ENCODE assay signal across 8 cellular contexts in the genomic region with DNA sequence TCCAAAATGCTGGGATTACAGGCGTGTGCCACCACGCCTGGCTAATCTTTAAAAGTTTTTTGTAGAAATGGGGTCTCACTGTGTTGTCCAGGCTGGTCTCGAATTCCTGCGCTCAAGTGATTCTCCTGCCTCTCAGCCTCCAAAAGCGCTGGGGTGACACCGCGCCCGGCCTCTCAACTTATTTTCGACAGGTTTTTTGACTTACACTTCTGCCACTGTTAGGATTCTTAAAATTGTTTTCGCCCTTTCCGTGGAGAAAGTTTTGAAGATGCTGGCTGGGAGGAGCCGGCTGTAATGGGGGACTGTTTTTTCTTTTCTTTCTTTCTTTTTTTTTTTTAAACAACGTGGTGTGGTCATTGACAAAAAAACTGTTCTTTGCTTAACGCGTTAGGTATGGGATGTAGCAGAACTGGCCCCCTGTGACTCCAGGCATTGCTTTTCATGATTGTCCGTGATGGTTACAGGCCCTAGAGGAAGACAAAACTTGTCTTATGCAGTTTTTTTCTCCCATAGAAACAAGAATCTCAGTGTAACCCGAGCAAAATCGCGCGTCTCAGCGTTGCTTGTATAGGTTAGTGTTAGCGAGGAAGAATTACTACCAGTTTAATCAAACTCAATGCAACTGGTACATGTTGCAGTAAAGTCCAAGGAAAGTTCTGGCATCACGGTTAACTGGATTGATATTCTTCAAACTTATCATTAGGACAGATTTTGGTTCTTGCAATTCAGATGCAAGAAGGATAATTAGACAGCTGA. TPM values are rescaled to one million over a fixed set of nuclear protein-coding genes. Genes with fewer than 3 reads are reported as not detected.
DNase-seq lines count a peak whose midpoint lies in the region; ATAC-seq, FAIRE-seq and TF ChIP-seq lines count a peak whose summit lies in the region.

No MANE protein-coding gene starts in this region.

- H3K27ac Mint-ChIP-seq in stimulated activated naive CD8-positive, alpha-beta T cell treated with anti-CD3 and anti-CD28 coated beads, Interleukin-15, amount 100 ng/mL, for 72 hours = peak overlapping the region; percentile 94 to 97

- H2AFZ ChIP-seq in keratinocyte (ENCODE audit: control insufficient read depth, low read length) = no peak overlapping the region

- H4K20me1 ChIP-seq in keratinocyte (ENCODE audit: control insufficient read depth, extremely low read depth, insufficient read depth, low read length) = peaks cover 30% of the 10 kb centered on the region

- H3K36me3 ChIP-seq in keratinocyte (ENCODE audit: control insufficient read depth in 2 of 2, extremely low read depth in 1 of 2, insufficient read depth in 2 of 2, low read length in 2 of 2) = peaks cover 4 to 13% of the 10 kb centered on the region in 2 experiments

- H3K4me3 ChIP-seq in keratinocyte (ENCODE audit: control insufficient read depth in 2 of 3, extremely low read depth in 1 of 3, insufficient read depth in 2 of 3, low read depth in 1 of 3, low read length in 3 of 3) = peak overlapping the region; percentile 62 to 92 (median 66)

- FAIRE-seq in keratinocyte (lab: Jason Lieb, UNC) = no peak

- no peaks in the 10 kb centered on the region for H3K9me3 ChIP-seq in keratinocyte (ENCODE audit: control insufficient read depth, low read depth, low read length)

- H3K27ac ChIP-seq in keratinocyte (ENCODE audit: control insufficient read depth, insufficient read depth, low read length) = peak overlapping the region; percentile 27

- peaks cover 60% of the 10 kb centered on the region for H3K79me2 ChIP-seq in keratinocyte (ENCODE audit: control insufficient read depth, insufficient read depth, low read length)

- no peaks in the 10 kb centered on the region for H3K27me3 ChIP-seq in keratinocyte (ENCODE audit: control insufficient read depth, extremely low read depth, insufficient read depth, low read length)

- ATAC-seq in stimulated activated naive CD8-positive, alpha-beta T cell treated with anti-CD3 and anti-CD28 coated beads, Interleukin-15, amount 100 ng/mL, for 72 hours = no peak
- ATAC-seq in HG03457 (IDR thresholded peaks at IDR 0.05; ENCODE audit: unreplicated experiment) (no peak), HG02973 (IDR thresholded peaks at IDR 0.05; ENCODE audit: unreplicated experiment) (no peak)

- H3K4me2 ChIP-seq in keratinocyte (ENCODE audit: control insufficient read depth, extremely low read depth, insufficient read depth, low read depth, low read length) = peak overlapping the region; percentile 81

- H3K27me3 Mint-ChIP-seq in stimulated activated naive CD8-positive, alpha-beta T cell treated with anti-CD3 and anti-CD28 coated beads, Interleukin-15, amount 100 ng/mL, for 72 hours = no peaks in the 10 kb centered on the region

- dilution Hi-C loops in keratinocyte (cut with MboI; ENCODE audit: extremely low pct_ligation_motif_present, low sequenced_read_pairs) = no loop called here

- peaks cover 16% of the 10 kb centered on the region for H3K4me1 ChIP-seq in keratinocyte (ENCODE audit: control insufficient read depth, extremely low read depth, insufficient read depth, low read length)

- no peak for TF ChIP-seq CTCF in keratinocyte (optimal IDR thresholded peaks at IDR 0.05 in 1 of 3, IDR thresholded peaks at IDR 0.05 in 1 of 3, conservative IDR thresholded peaks at IDR 0.05 in 1 of 3; ENCODE audit: extremely low read depth in 1 of 3, insufficient read depth in 2 of 3, low read length in 3 of 3)

- peak; percentile 52 for DNase-seq in EH (ENCODE audit: low read depth)
- peak; percentile 31 for DNase-seq in NCI-H69 (lab: John Stamatoyannopoulos, UW)
- DNase-seq in amniotic stem cell (lab: John Stamatoyannopoulos, UW) = peak; percentile 22
- no peak for DNase-seq in keratinocyte (ENCODE audit: low read depth, low spot score)
- peak; percentile 10 to 15 for DNase-seq in stimulated activated naive CD8-positive, alpha-beta T cell treated with anti-CD3 and anti-CD28 coated beads, Interleukin-15, amount 100 ng/mL, for 72 hours
- no peak for DNase-seq in GM19238 (ENCODE audit: insufficient read length, low spot score)

- no peaks in the 10 kb centered on the region for H3K9me1 ChIP-seq in keratinocyte (ENCODE audit: control insufficient read depth, extremely low read depth, insufficient read depth, low read length)

- no peaks in the 10 kb centered on the region for H3K9me3 Mint-ChIP-seq in stimulated activated naive CD8-positive, alpha-beta T cell treated with anti-CD3 and anti-CD28 coated beads, Interleukin-15, amount 100 ng/mL, for 72 hours

- peaks cover 52% of the 10 kb centered on the region for H3K4me1 Mint-ChIP-seq in stimulated activated naive CD8-positive, alpha-beta T cell treated with anti-CD3 and anti-CD28 coated beads, Interleukin-15, amount 100 ng/mL, for 72 hours

- peak overlapping the region; percentile 85 for H3K9ac ChIP-seq in keratinocyte (ENCODE audit: control insufficient read depth, extremely low read depth, insufficient read depth, low read length)

- peak overlapping the region; percentile 87 to 91 for H3K4me3 Mint-ChIP-seq in stimulated activated naive CD8-positive, alpha-beta T cell treated with anti-CD3 and anti-CD28 coated beads, Interleukin-15, amount 100 ng/mL, for 72 hours

RNA-seq across cellular contexts. Expression of a gene that starts 1.2 kb away (rescaled TPM):
- 346 to 659 TPM (median 493 TPM) in 3 replicates for polyA plus RNA-seq in keratinocyte
- 140 TPM for polyA plus RNA-seq in keratinocyte (2011; ENCODE audit: low read depth)
- polyA plus RNA-seq in keratinocyte (2011; cell fraction: cytosol; rRNA removed) = 508 and 578 TPM in 2 replicates
- polyA plus RNA-seq in keratinocyte (2011; cell fraction: nucleus; rRNA removed) = 330 and 385 TPM in 2 replicates
- polyA plus RNA-seq in keratinocyte (2012; ENCODE audit: low replicate concordance) = 351 and 430 TPM in 2 replicates
- polyA minus RNA-seq in keratinocyte = 134 to 352 TPM (median 344 TPM) in 3 replicates
- polyA minus RNA-seq in keratinocyte (2011; cell fraction: cytosol; rRNA and poly(A)+ RNA removed) = 249 TPM
- 49.1 and 95.7 TPM in 2 replicates for polyA minus RNA-seq in keratinocyte (2011; cell fraction: nucleus; rRNA and poly(A)+ RNA removed)

RNA-seq across cellular contexts. Expression of a gene that starts 26.8 kb away (rescaled TPM):
- polyA plus RNA-seq in keratinocyte = 11.5 to 17.2 TPM (median 16.8 TPM) in 3 replicates
- 10.2 TPM for polyA plus RNA-seq in keratinocyte (2011; ENCODE audit: low read depth)
- polyA plus RNA-seq in keratinocyte (2011; cell fraction: cytosol; rRNA removed) = 15.1 and 25.3 TPM in 2 replicates
- polyA plus RNA-seq in keratinocyte (2011; cell fraction: nucleus; rRNA removed) = 9.7 and 10.0 TPM in 2 replicates
- 9.9 and 17.8 TPM in 2 replicates for polyA plus RNA-seq in keratinocyte (2012; ENCODE audit: low replicate concordance)
- polyA minus RNA-seq in keratinocyte = 6.3 to 14.4 TPM (median 10.8 TPM) in 3 replicates
- polyA minus RNA-seq in keratinocyte (2011; cell fraction: cytosol; rRNA and poly(A)+ RNA removed) = 49.5 TPM
- polyA minus RNA-seq in keratinocyte (2011; cell fraction: nucleus; rRNA and poly(A)+ RNA removed) = 3.6 and 4.7 TPM in 2 replicates

Comparison
In these comparisons a context has a peak if more than half of its experiments do, and no peak if none do; other contexts are left out.
1. DNase-seq: peak in EH (single experiment), NCI-H69 (single experiment), amniotic stem cell (single experiment) and stimulated activated naive CD8-positive, alpha-beta T cell treated with anti-CD3 and anti-CD28 coated beads, Interleukin-15, amount 100 ng/mL, for 72 hours (2 of 2); none in keratinocyte (single experiment) and GM19238 (single experiment).